1 cellular context compared by ENCODE assay signal in genomic region chr1:10473145-10473765, GRCh38.
TF ChIP-seq lines count a peak whose summit lies in the region.

No MANE protein-coding gene starts in this region.

TF ChIP-seq in IMR-90, 13 proteins besides CTCF, POLR2A, EP300 and RAD21:
- TF ChIP-seq NFE2L2 (IDR thresholded peaks at IDR 0.05; ENCODE audit: low read depth, low read length) (no peak), FOS (IDR thresholded peaks at IDR 0.05; ENCODE audit: low read depth, low read length) (no peak), RFX5 (IDR thresholded peaks at IDR 0.05; ENCODE audit: low read depth, low read length) (no peak), BHLHE40 (IDR thresholded peaks at IDR 0.05; ENCODE audit: low read depth, low read length) (no peak), CHD1 (IDR thresholded peaks at IDR 0.05; ENCODE audit: low read depth, low read length) (no peak), SMC3 (IDR thresholded peaks at IDR 0.05; ENCODE audit: low read depth, low read length) (no peak), MAZ (IDR thresholded peaks at IDR 0.05; ENCODE audit: borderline replicate concordance, low read depth, low read length) (no peak), RCOR1 (IDR thresholded peaks at IDR 0.05; ENCODE audit: insufficient replicate concordance, low read length) (no peak), MAFK (IDR thresholded peaks at IDR 0.05; ENCODE audit: low read depth, low read length) (no peak), MXI1 (IDR thresholded peaks at IDR 0.05; ENCODE audit: borderline replicate concordance, low read depth, low read length) (no peak), ELK1 (IDR thresholded peaks at IDR 0.05; ENCODE audit: borderline replicate concordance, low read depth, low read length) (no peak), CEBPB (IDR thresholded peaks at IDR 0.05; ENCODE audit: low read depth, low read length) (no peak), USF2 (IDR thresholded peaks at IDR 0.05; ENCODE audit: low read depth, low read length) (no peak)
